Comparison of ENCODE assay signal across 8 cellular contexts in genomic region chr17:16287563-16288027, GRCh38.
DNase-seq lines count a peak whose midpoint lies in the region; ATAC-seq and TF ChIP-seq lines count a peak whose summit lies in the region.

No MANE protein-coding gene starts in this region.

- no peak for ATAC-seq in activated CD8-positive, alpha-beta T cell treated with anti-CD3 and anti-CD28 coated beads for 36 hours
- peak in 2 of 8 donors; percentile 19 to 31 for ATAC-seq in heart right ventricle
- ATAC-seq in GM18505 (IDR thresholded peaks at IDR 0.05; ENCODE audit: unreplicated experiment), result no peak

- H3K4me3 ChIP-seq in GM08714 (ENCODE audit: low read length), result peak overlapping the region; percentile 60; the same call in 1 of the 2 replicates
- peak overlapping the region in 1 of 10 donors; percentile 36 for H3K4me3 ChIP-seq in heart right ventricle
- peak overlapping the region in 2 of 8 donors; percentile 16 to 52 for H3K4me3 ChIP-seq in spleen

- H3K4me1 ChIP-seq in heart right ventricle, result peaks cover 10 to 42% (median 27%) of the 10 kb centered on the region in 9 donors
- peaks cover 37 to 77% (median 56%) of the 10 kb centered on the region in 6 donors for H3K4me1 ChIP-seq in spleen

- peaks cover 48% of the 10 kb centered on the region for H3K4me1 Mint-ChIP-seq in activated CD8-positive, alpha-beta T cell treated with anti-CD3 and anti-CD28 coated beads for 36 hours (ENCODE audit: low read depth)

- H3K36me3 Mint-ChIP-seq in activated CD8-positive, alpha-beta T cell treated with anti-CD3 and anti-CD28 coated beads for 36 hours (ENCODE audit: low read depth), result peaks cover 23% of the 10 kb centered on the region

- H3K27ac ChIP-seq in heart right ventricle, result peak overlapping the region; percentile 74 to 95 (median 86)
- H3K27ac ChIP-seq in spleen, result peak overlapping the region; percentile 75 to 94 (median 90)

- POLR2A ChIA-PET in activated CD8-positive, alpha-beta T cell treated with anti-CD3 and anti-CD28 coated beads for 36 hours (lab: Charles Lee), result interaction anchor here (1.3 to 6.5 kb wide), 4 partner anchors 12 to 71 kb away, joined by 4 to 30 read pairs (median 4); partner anchors contain the start of genes CENPV, NCOR1 and PIGL

- no peaks in the 10 kb centered on the region for H3K9me3 ChIP-seq in heart right ventricle
- no peaks in the 10 kb centered on the region for H3K9me3 ChIP-seq in spleen

- CTCF ChIA-PET in activated CD8-positive, alpha-beta T cell treated with anti-CD3 and anti-CD28 coated beads for 36 hours (lab: Charles Lee), result interaction anchor here (1.4 to 3.0 kb wide), 4 partner anchors 8 to 76 kb away, joined by 5 to 15 read pairs (median 12); no protein-coding TSS in a partner anchor

- WGBS in heart right ventricle, 2 donors, result 51 to 61% methylated on average over 6 of the region's 6 CpGs
- 9 to 17% (median 10%) methylated on average over 6 of the region's 6 CpGs for WGBS in spleen, 5 donors

- H3K27me3 Mint-ChIP-seq in activated CD8-positive, alpha-beta T cell treated with anti-CD3 and anti-CD28 coated beads for 36 hours, result no peaks in the 10 kb centered on the region

- H3K27me3 ChIP-seq in heart right ventricle (no peaks in the 10 kb centered on the region), spleen (replicated peaks in 1 of 7) (no peaks in the 10 kb centered on the region)

- DNase-seq in HT-29 (ENCODE audit: low spot score) (peak; percentile 56), heart right ventricle (no peak), spleen (no peak), NCI-H82 treated with DMSO at 0.1 percent for 48 hours (lab: John Stamatoyannopoulos, UW; ENCODE audit: unreplicated experiment) (no peak), COLO668 (lab: John Stamatoyannopoulos, UW; ENCODE audit: unreplicated experiment) (no peak)
- DNase-seq in activated CD8-positive, alpha-beta T cell treated with anti-CD3 and anti-CD28 coated beads for 36 hours, result peak; percentile 42

- H3K27ac Mint-ChIP-seq in activated CD8-positive, alpha-beta T cell treated with anti-CD3 and anti-CD28 coated beads for 36 hours, result peak overlapping the region; percentile 98

- H3K4me3 Mint-ChIP-seq in activated CD8-positive, alpha-beta T cell treated with anti-CD3 and anti-CD28 coated beads for 36 hours, result peak overlapping the region; percentile 71

- no peaks in the 10 kb centered on the region for H3K9me3 Mint-ChIP-seq in activated CD8-positive, alpha-beta T cell treated with anti-CD3 and anti-CD28 coated beads for 36 hours

- intact Hi-C loops in activated CD8-positive, alpha-beta T cell treated with anti-CD3 and anti-CD28 coated beads for 36 hours (cut with micrococcal nuclease), result loop anchor here (5.0 to 10.0 kb wide), 3 partner anchors 67 to 150 kb away; partner anchors contain the start of genes CENPV, NCOR1 and PIGL
- intact Hi-C loops in heart right ventricle (cut with DNase I), result loop anchor here in 5 of 10 donors (2.0 to 5.0 kb wide), 3 partner anchors 65 to 1050 kb away; partner anchors contain the start of genes NCOR1 (in 3 of the 5), PIGL (in 3 of the 5) and CENPV (in 1 of the 5)
- intact Hi-C loops in spleen (cut with DNase I; ENCODE audit: low total_unique reads), result no loop called here

- TF ChIP-seq POLR2A in spleen (IDR thresholded peaks at IDR 0.05) (no peak), GM18505 (IDR thresholded peaks at IDR 0.05; ENCODE audit: borderline replicate concordance, extremely low read depth, insufficient read depth, insufficient read length) (no peak)

- H3K36me3 ChIP-seq in heart right ventricle, result peaks cover 0 to 7% (median 0%) of the 10 kb centered on the region in 9 donors
- H3K36me3 ChIP-seq in spleen, result peaks cover 0 to 11% (median 0%) of the 10 kb centered on the region in 6 donors

- TF ChIP-seq CTCF in activated CD8-positive, alpha-beta T cell treated with anti-CD3 and anti-CD28 coated beads for 36 hours (IDR thresholded peaks at IDR 0.05), result no peak
- TF ChIP-seq CTCF in heart right ventricle (IDR thresholded peaks at IDR 0.05) (peak in 1 of 9 donors; percentile 3), spleen (IDR thresholded peaks at IDR 0.05 in 8 of 11, conservative IDR thresholded peaks at IDR 0.05 in 3 of 11) (peak in 2 of 11 experiments; percentile 8 to 27)

Comparison
In these comparisons a context has a peak if more than half of its experiments do, and no peak if none do; other contexts are left out.
1. DNase-seq: peak in HT-29 (single experiment) and activated CD8-positive, alpha-beta T cell treated with anti-CD3 and anti-CD28 coated beads for 36 hours (single experiment); none in heart right ventricle (0 of 2), spleen (single experiment), NCI-H82 treated with DMSO at 0.1 percent for 48 hours (single experiment) and COLO668 (single experiment).